8 cellular contexts compared by ENCODE assay signal in genomic region chr9:14086495-14086894, GRCh38.
"Had no signal": no experiment of that assay in that cellular context is flagged by ENCODE, and none has a peak within 500 bp of the region (broad histone marks: within the 10 kb centered on the region; RNA-seq: fewer than 3 reads in every experiment).

No MANE protein-coding gene starts in this region.

- DNase-seq: GDM1, GF-D8 had no signal

- H3K4me3 ChIP-seq: GM12878 had no signal

- ATAC-seq: GM12878 had no signal

- FAIRE-seq: G401.6, GM12878, GM12891, GM12892, GM18507, GM19239 had no signal
